35 cellular contexts compared by ENCODE assay signal in genomic region chr11:105793092-105793491, GRCh38.
"Had no signal": no experiment of that assay in that cellular context is flagged by ENCODE, and none has a peak within 500 bp of the region (broad histone marks: within the 10 kb centered on the region; RNA-seq: fewer than 3 reads in every experiment).

No MANE protein-coding gene starts in this region.

- DNase-seq: Karpas-422, Kasumi-1, MG63, MM.1S, MV-4-11, NCI-H1048, NCI-H1092, NCI-H1092 treated with DMSO at 0.1 percent for 48 hours, NCI-H1105, NCI-H1105 treated with DMSO at 0.1 percent for 48 hours, NCI-H1417, NCI-H1417 treated with DMSO at 0.1 percent for 48 hours, NCI-H1436, NCI-H1436 treated with DMSO at 0.1 percent for 48 hours, NCI-H146, NCI-H1694, NCI-H1694 treated with DMSO at 0.1 percent for 48 hours, NCI-H187, NCI-H187 treated with DMSO at 0.1 percent for 48 hours, NCI-H1930, NCI-H2029, NCI-H2029 treated with DMSO at 0.1 percent for 48 hours, NCI-H2081, NCI-H2081 treated with DMSO at 0.1 percent for 48 hours, NCI-H2107, NCI-H2171, NCI-H2171 treated with DMSO at 0.1 percent for 48 hours, NCI-H2227 treated with DMSO at 0.1 percent for 48 hours, NCI-H226, NCI-H345, NCI-H446, NCI-H446 treated with DMSO at 0.1 percent for 48 hours, NCI-H510A, NCI-H510A treated with DMSO at 0.1 percent for 48 hours, NCI-H524 had no signal

- H3K9me3 ChIP-seq: MG63 had no signal

- H3K4me3 ChIP-seq: MG63 had no signal

- H3K27me3 ChIP-seq: MG63 had no signal

- H3K36me3 ChIP-seq: MG63 had no signal
